In genomic region chr19:43699506-43700367, GRCh38 we compare ENCODE assay signal across 8 cellular contexts. TPM values are rescaled to one million over a fixed set of nuclear protein-coding genes. Genes with fewer than 3 reads are reported as not detected.
DNase-seq lines count a peak whose midpoint lies in the region; ATAC-seq and TF ChIP-seq lines count a peak whose summit lies in the region.

No MANE protein-coding gene starts in this region.

- H3K4me3 ChIP-seq in SJSA1 (no peak overlapping the region), fibroblast of lung (replicated peaks in 1 of 4; ENCODE audit: control extremely low read depth in 1 of 4, insufficient read depth in 1 of 4, low read depth in 3 of 4, low read length in 4 of 4) (peak overlapping the region in 2 of 4 experiments; percentile 21 to 33)

- H4K20me1 ChIP-seq in fibroblast of lung (ENCODE audit: control insufficient read depth, extremely low read depth, insufficient read depth, low read length): no peaks in the 10 kb centered on the region

- H3K4me3 Mint-ChIP-seq in neural crest cell: no peak overlapping the region

- H3K4me1 Mint-ChIP-seq in neural crest cell: peaks cover 10% of the 10 kb centered on the region

- no peak overlapping the region for H3K27ac Mint-ChIP-seq in neural crest cell (ENCODE audit: unreplicated experiment)

- no peaks in the 10 kb centered on the region for H3K36me3 ChIP-seq in ES-I3 (ENCODE audit: insufficient read depth, low read length)
- H3K36me3 ChIP-seq in SJSA1: no peaks in the 10 kb centered on the region
- H3K36me3 ChIP-seq in fibroblast of lung (ENCODE audit: control insufficient read depth, insufficient read depth, low read length): no peaks in the 10 kb centered on the region

- peak in 1 of 2 donors; percentile 8 for TF ChIP-seq CTCF in fibroblast of lung (conservative IDR thresholded peaks at IDR 0.05 in 1 of 2, IDR thresholded peaks at IDR 0.05 in 1 of 2; ENCODE audit: low read depth in 1 of 2, low read length in 2 of 2)
- no peak for TF ChIP-seq CTCF in neural crest cell (conservative IDR thresholded peaks at IDR 0.05)

- H2AFZ ChIP-seq in fibroblast of lung (ENCODE audit: low read length): peak overlapping the region; percentile 69

- no peaks in the 10 kb centered on the region for H3K9me3 ChIP-seq in ES-I3 (ENCODE audit: control insufficient read depth, insufficient read depth, low read length)
- no peaks in the 10 kb centered on the region for H3K9me3 ChIP-seq in SJSA1 (replicated peaks)
- H3K9me3 ChIP-seq in fibroblast of lung (ENCODE audit: control insufficient read depth, insufficient read depth, low read depth, low read length): no peaks in the 10 kb centered on the region

- H3K9me3 Mint-ChIP-seq in neural crest cell: peaks cover 2% of the 10 kb centered on the region

- no peaks in the 10 kb centered on the region; the same call in 1 of the 2 replicates for H3K27me3 ChIP-seq in SJSA1 (replicated peaks)
- peaks cover 5% of the 10 kb centered on the region for H3K27me3 ChIP-seq in fibroblast of lung (ENCODE audit: control insufficient read depth, insufficient read depth, low read length)

- H3K27ac ChIP-seq in SJSA1: peak overlapping the region; percentile 82
- H3K27ac ChIP-seq in fibroblast of lung (ENCODE audit: insufficient read depth, low read length): peak overlapping the region; percentile 85

- H3K36me3 Mint-ChIP-seq in neural crest cell (ENCODE audit: low read depth): no peaks in the 10 kb centered on the region

- H3K4me1 ChIP-seq in ES-I3 (ENCODE audit: insufficient read depth, low read length) (peaks cover 11% of the 10 kb centered on the region; the same call in 1 of the 2 replicates), SJSA1 (replicated peaks) (peaks cover 18% of the 10 kb centered on the region), fibroblast of lung (ENCODE audit: control insufficient read depth, extremely low read depth, insufficient read depth, low read length) (peaks cover 3% of the 10 kb centered on the region)

- DNase-seq in SJSA1 (ENCODE audit: low read depth in 1 of 2, low spot score in 2 of 2): no peak
- peak; percentile 52 for DNase-seq in fibroblast of lung (ENCODE audit: low read depth in 2 of 2)
- DNase-seq in neural crest cell (ENCODE audit: low read depth, low spot score): peak; percentile 52
- no peak for DNase-seq in kidney glomerular epithelial cell (lab: John Stamatoyannopoulos, UW)
- no peak for DNase-seq in mesenteric fat pad (ENCODE audit: low spot score)

- peak overlapping the region; percentile 48 for H3K4me2 ChIP-seq in fibroblast of lung (ENCODE audit: extremely low read depth, insufficient read depth, low read length)

- peaks cover 43% of the 10 kb centered on the region for H3K27me3 Mint-ChIP-seq in neural crest cell (ENCODE audit: low read depth)

- ATAC-seq in HG03457 (IDR thresholded peaks at IDR 0.05; ENCODE audit: unreplicated experiment) (no peak), HG03039 (IDR thresholded peaks at IDR 0.05; ENCODE audit: unreplicated experiment) (no peak)

- H3K79me2 ChIP-seq in fibroblast of lung (ENCODE audit: control insufficient read depth, insufficient read depth, low read length): no peaks in the 10 kb centered on the region

- peak overlapping the region; percentile 48; the same call in 1 of the 2 replicates for H3K9ac ChIP-seq in ES-I3 (ENCODE audit: low read depth, low read length)
- no peak overlapping the region for H3K9ac ChIP-seq in fibroblast of lung (ENCODE audit: insufficient read depth, low read length)

RNA-seq across cellular contexts. Expression of gene IRGC, which starts 16.1 kb away (rescaled TPM):
- total RNA-seq in SJSA1 (2014; rRNA removed; shearing (Covaris generic)): not detected in 2 replicates
- not detected in 2 replicates for total RNA-seq in fibroblast of lung
- not detected in 2 replicates for polyA plus RNA-seq in fibroblast of lung
- not detected in 2 replicates for polyA plus RNA-seq in fibroblast of lung (2012)
- not detected in 2 replicates for polyA minus RNA-seq in fibroblast of lung (ENCODE audit: low replicate concordance)
- total RNA-seq in neural crest cell: not detected in 2 replicates
- total RNA-seq in mesenteric fat pad: not detected

RNA-seq across cellular contexts. Expression of gene PLAUR, which starts 29.8 kb away (rescaled TPM):
- total RNA-seq in SJSA1 (2014; rRNA removed; shearing (Covaris generic)): 25.7 and 26.5 TPM in 2 replicates
- 31.1 and 48.1 TPM in 2 replicates for total RNA-seq in fibroblast of lung
- 64.6 and 83.9 TPM in 2 replicates for polyA plus RNA-seq in fibroblast of lung
- 61.8 and 79.4 TPM in 2 replicates for polyA plus RNA-seq in fibroblast of lung (2012)
- polyA minus RNA-seq in fibroblast of lung (ENCODE audit: low replicate concordance): 46.3 and 97.7 TPM in 2 replicates
- total RNA-seq in neural crest cell: 31.4 and 33.6 TPM in 2 replicates
- 58.0 TPM for total RNA-seq in mesenteric fat pad

RNA-seq across cellular contexts. Expression of gene SMG9, which starts 55.0 kb away (rescaled TPM):
- total RNA-seq in SJSA1 (2014; rRNA removed; shearing (Covaris generic)): 9.4 and 29.9 TPM in 2 replicates
- 5.9 and 6.1 TPM in 2 replicates for total RNA-seq in fibroblast of lung
- polyA plus RNA-seq in fibroblast of lung: 6.0 and 10.2 TPM in 2 replicates
- 18.1 and 23.7 TPM in 2 replicates for polyA plus RNA-seq in fibroblast of lung (2012)
- 14.1 and 28.0 TPM in 2 replicates for polyA minus RNA-seq in fibroblast of lung (ENCODE audit: low replicate concordance)
- total RNA-seq in neural crest cell: 87.0 and 87.6 TPM in 2 replicates
- total RNA-seq in mesenteric fat pad: 21.1 TPM

Comparison
In these comparisons a context has a peak if more than half of its experiments do, and no peak if none do; other contexts are left out.
1. DNase-seq: peak in fibroblast of lung (2 of 2) and neural crest cell (single experiment); none in SJSA1 (0 of 2), kidney glomerular epithelial cell (single experiment) and mesenteric fat pad (single experiment).